15 cellular contexts compared by ENCODE assay signal in genomic region chr2:179252439-179252838, GRCh38. TPM values are rescaled to one million over a fixed set of nuclear protein-coding genes. Genes with fewer than 3 reads are reported as not detected.
DNase-seq lines count a peak whose midpoint lies in the region; ATAC-seq, FAIRE-seq and TF ChIP-seq lines count a peak whose summit lies in the region.
"Had no signal": no experiment of that assay in that cellular context is flagged by ENCODE, and none has a peak within 500 bp of the region (broad histone marks: within the 10 kb centered on the region; RNA-seq: fewer than 3 reads in every experiment).

No MANE protein-coding gene starts in this region.

- H3K36me3 ChIP-seq in BLaER1 (peaks cover 22% of the 10 kb centered on the region), endocrine pancreas (ENCODE audit: control insufficient read depth, insufficient read depth, low read length) (no peaks in the 10 kb centered on the region)

- peak; percentile 31 for ATAC-seq in GM18861 (IDR thresholded peaks at IDR 0.05; ENCODE audit: unreplicated experiment)
- ATAC-seq in HG03354 (IDR thresholded peaks at IDR 0.05; ENCODE audit: poor library complexity, severe bottlenecking, unreplicated experiment), result peak; percentile 37
- ATAC-seq in HG03025 (IDR thresholded peaks at IDR 0.05; ENCODE audit: low FRiP score, unreplicated experiment), result no peak

- H3K9me3 ChIP-seq in BLaER1 (peaks cover 52% of the 10 kb centered on the region), endocrine pancreas (ENCODE audit: control insufficient read depth, low read length) (peaks cover 7% of the 10 kb centered on the region)

- TF ChIP-seq CTCF in D721Med (IDR thresholded peaks at IDR 0.05; ENCODE audit: insufficient read depth, missing control alignments), result no peak

- H3K4me1 ChIP-seq in BLaER1 (peaks cover 23% of the 10 kb centered on the region), endocrine pancreas (ENCODE audit: control insufficient read depth, insufficient read depth, low read length) (peaks cover 18% of the 10 kb centered on the region)

- 0 out of 2 replicates have a peak overlapping the region, but pooled peaks have one; percentile 11 for H3K4me2 ChIP-seq in BLaER1

- FAIRE-seq in D721Med (lab: Jason Lieb, UNC), result no peak

- no peaks in the 10 kb centered on the region for H3K27me3 ChIP-seq in BLaER1
- no peaks in the 10 kb centered on the region for H3K27me3 ChIP-seq in endocrine pancreas (ENCODE audit: control insufficient read depth, insufficient read depth, low read length)

- H3K9ac ChIP-seq in BLaER1 (no peak overlapping the region), endocrine pancreas (ENCODE audit: control insufficient read depth, insufficient read depth, low read length) (no peak overlapping the region)

- DNase-seq in cerebellum (ENCODE audit: low spot score) (no peak), cardiac septum (ENCODE audit: low spot score) (no peak), D721Med (ENCODE audit: insufficient read length, low spot score) (no peak)
- DNase-seq: activated naive CD4-positive, alpha-beta T cell treated with Interleukin-2 at 50 U/mL for 16 hours; AML-193; central memory CD4-positive, alpha-beta T cell; DND-41; head of caudate nucleus; NCI-H524 had no signal

- H3K4me3 ChIP-seq in BLaER1 (no peak overlapping the region), endocrine pancreas (ENCODE audit: control insufficient read depth, insufficient read depth, low read length) (peak overlapping the region; percentile 7)

- H4K20me1 ChIP-seq in BLaER1, result peaks cover 31% of the 10 kb centered on the region

- H3K27ac ChIP-seq in BLaER1, result no peak overlapping the region
- H3K27ac ChIP-seq: epithelial cell of prostate had no signal

- intact Hi-C loops in cardiac septum (cut with DNase I), result no loop called here

RNA-seq across cellular contexts. Expression of gene SESTD1, which starts 12.2 kb away (rescaled TPM):
- total RNA-seq in cerebellum (68.3 TPM), cardiac septum (48.9 TPM)
